ENCODE assay signal across 26 cellular contexts in the genomic region with DNA sequence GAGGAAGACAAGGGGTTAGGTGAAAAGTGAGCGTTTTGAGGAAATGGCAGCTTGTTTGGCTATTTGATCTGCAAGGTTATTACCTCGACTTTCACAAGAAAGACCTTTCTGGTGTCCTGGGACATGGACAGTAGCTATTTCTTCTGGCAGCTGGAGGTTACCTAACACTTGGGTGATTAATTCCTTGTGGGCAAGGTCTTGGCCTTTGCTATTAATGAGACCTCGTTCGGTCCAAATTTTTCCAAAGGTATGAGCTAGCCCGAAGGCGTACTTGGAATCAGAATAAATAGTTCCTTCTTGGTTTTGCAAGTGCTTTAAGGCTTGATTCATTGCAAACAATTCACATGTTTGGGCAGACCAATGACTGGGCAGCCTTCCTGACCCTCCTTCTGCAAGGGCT. TPM values are rescaled to one million over a fixed set of nuclear protein-coding genes. Genes with fewer than 3 reads are reported as not detected.
"Had no signal": no experiment of that assay in that cellular context is flagged by ENCODE, and none has a peak within 500 bp of the region (broad histone marks: within the 10 kb centered on the region; RNA-seq: fewer than 3 reads in every experiment).

No MANE protein-coding gene starts in this region.

- DNase-seq: activated CD4-positive, alpha-beta memory T cell treated with anti-CD3 and anti-CD28 coated beads, Interleukin-2, amount 10 ng/mL, durations not matched to agents 7 days and 5 days; activated CD4-positive, alpha-beta T cell treated with anti-CD3 and anti-CD28 coated beads, Interleukin-2, amount 10 ng/mL, durations not matched to agents 24 days and 14 days; activated effector memory CD4-positive, alpha-beta T cell treated with Interleukin-2 at 50 U/mL for 16 hours; activated naive CD4-positive, alpha-beta T cell treated with anti-CD3 and anti-CD28 coated beads, Interleukin-2, amount 10 ng/mL, durations not matched to agents 7 days and 5 days; activated naive CD8-positive, alpha-beta T cell treated with anti-CD3 and anti-CD28 coated beads, Interleukin-2, amount 50 U/mL, for 24 hours; activated T-cell treated with anti-CD3 and anti-CD28 coated beads, Interleukin-2, amount 50 U/mL, for 72 hours; cerebellar nuclear complex; cortex of kidney; endodermal cell; foreskin fibroblast; naive thymus-derived CD4-positive, alpha-beta T cell; posterior cingulate gyrus; retina; stimulated activated CD4-positive, alpha-beta T cell treated with anti-CD3 and anti-CD28 coated beads, Interleukin-2, amount 100 ng/mL, for 48 hours; stimulated activated naive CD8-positive, alpha-beta T cell treated with anti-CD3 and anti-CD28 coated beads, Interleukin-15, Interleukin-2, amounts not matched to agents 100 U/mL and 50 U/mL, for 24 hours had no signal

- H3K27me3 ChIP-seq: ascending aorta, neural progenitor cell had no signal

- H3K36me3 ChIP-seq: ascending aorta, neural progenitor cell had no signal

- H3K27ac ChIP-seq: ascending aorta, epithelial cell of prostate, neural progenitor cell had no signal

- ATAC-seq: activated naive CD8-positive, alpha-beta T cell treated with anti-CD3 and anti-CD28 coated beads, Interleukin-2, amount 50 U/mL, for 24 hours; activated T-cell treated with anti-CD3 and anti-CD28 coated beads, Interleukin-2, amount 50 U/mL, for 72 hours; left lobe of liver; naive thymus-derived CD4-positive, alpha-beta T cell; stimulated activated naive CD8-positive, alpha-beta T cell treated with anti-CD3 and anti-CD28 coated beads, Interleukin-15, Interleukin-2, amounts not matched to agents 100 U/mL and 50 U/mL, for 24 hours had no signal

- FAIRE-seq: kidney had no signal

- H3K9me3 ChIP-seq: ascending aorta had no signal

- H3K4me3 ChIP-seq: ascending aorta, lung, neural progenitor cell had no signal

- H3K9ac ChIP-seq: neural progenitor cell had no signal

RNA-seq across cellular contexts. Expression of gene CEL, which starts 26.1 kb away (rescaled TPM):
- total RNA-seq: ascending aorta had no signal
- polyA plus RNA-seq: naive thymus-derived CD4-positive, alpha-beta T cell had no signal

RNA-seq across cellular contexts. Expression of gene GFI1B, which starts 57.2 kb away (rescaled TPM):
- total RNA-seq: activated CD4-positive, alpha-beta memory T cell treated with anti-CD3 and anti-CD28 coated beads, Interleukin-2, amount 10 ng/mL, durations not matched to agents 7 days and 5 days; activated CD4-positive, alpha-beta T cell treated with anti-CD3 and anti-CD28 coated beads, Interleukin-2, amount 10 ng/mL, durations not matched to agents 24 days and 14 days; ascending aorta; glomerular endothelial cell; omental fat pad; subcutaneous adipose tissue; T-helper 2 cell treated with Interferon-gamma antibody and Interleukin-4, amounts not matched to agents 100 ng/mL and 5 ng/mL, for 36 hours; ureter had no signal
- polyA plus RNA-seq: naive thymus-derived CD4-positive, alpha-beta T cell had no signal
